In genomic region chr16:81376880-81377279, GRCh38 we compare ENCODE assay signal across 17 cellular contexts.
DNase-seq lines count a peak whose midpoint lies in the region; ATAC-seq lines count a peak whose summit lies in the region.
"Had no signal": no experiment of that assay in that cellular context is flagged by ENCODE, and none has a peak within 500 bp of the region (broad histone marks: within the 10 kb centered on the region; RNA-seq: fewer than 3 reads in every experiment).

No MANE protein-coding gene starts in this region.

- H3K4me3 Mint-ChIP-seq in natural killer cell treated with Interleukin-12 subunit alpha and Interleukin-12 subunit beta and Interleukin-15 and Interleukin-18, amount 100 ng/mL, for 72 hours, result no peak overlapping the region
- H3K4me3 Mint-ChIP-seq: activated CD8-positive, alpha-beta memory T cell treated with anti-CD3 and anti-CD28 coated beads, Interleukin-2, amount 10 ng/mL, durations not matched to agents 7 days and 5 days had no signal

- DNase-seq in activated T-cell treated with anti-CD3 and anti-CD28 coated beads for 24 hours (ENCODE audit: low read depth), result peak; percentile 8
- DNase-seq in activated T-cell treated with anti-CD3 and anti-CD28 coated beads for 4 hours, result no peak
- DNase-seq in NCI-H69 (lab: John Stamatoyannopoulos, UW), result peak; percentile 5
- peak; percentile 83 for DNase-seq in dermis blood vessel endothelial cell
- peak; percentile 31 for DNase-seq in stimulated activated CD4-positive, alpha-beta T cell treated with anti-CD3 and anti-CD28 coated beads, Interleukin-4, amount 100 ng/mL, for 1 hour
- DNase-seq in NCI-H526 treated with DMSO at 0.1 percent for 48 hours (lab: John Stamatoyannopoulos, UW), result no peak
- no peak for DNase-seq in natural killer cell treated with Interleukin-12 subunit alpha and Interleukin-12 subunit beta and Interleukin-15 and Interleukin-18, amount 100 ng/mL, for 72 hours (ENCODE audit: low spot score)
- DNase-seq: activated CD8-positive, alpha-beta memory T cell treated with anti-CD3 and anti-CD28 coated beads, Interleukin-2, amount 10 ng/mL, durations not matched to agents 7 days and 5 days; AML-193; DND-41; effector memory CD4-positive, alpha-beta T cell; left colon; MM.1S; NCI-H2227 treated with DMSO at 0.1 percent for 48 hours; stimulated activated naive CD4-positive, alpha-beta T cell treated with Interleukin-2 at 50 U/mL for 16 hours had no signal

- H3K36me3 Mint-ChIP-seq in natural killer cell treated with Interleukin-12 subunit alpha and Interleukin-12 subunit beta and Interleukin-15 and Interleukin-18, amount 100 ng/mL, for 72 hours, result peaks cover 6% of the 10 kb centered on the region

- H3K27ac Mint-ChIP-seq in natural killer cell treated with Interleukin-12 subunit alpha and Interleukin-12 subunit beta and Interleukin-15 and Interleukin-18, amount 100 ng/mL, for 72 hours, result no peak overlapping the region
- H3K27ac Mint-ChIP-seq: activated CD8-positive, alpha-beta memory T cell treated with anti-CD3 and anti-CD28 coated beads, Interleukin-2, amount 10 ng/mL, durations not matched to agents 7 days and 5 days had no signal

- ATAC-seq in natural killer cell treated with Interleukin-12 subunit alpha and Interleukin-12 subunit beta and Interleukin-15 and Interleukin-18, amount 100 ng/mL, for 72 hours, result no peak
- ATAC-seq in HG03432 (IDR thresholded peaks at IDR 0.05; ENCODE audit: unreplicated experiment), result no peak
- ATAC-seq: activated CD8-positive, alpha-beta memory T cell treated with anti-CD3 and anti-CD28 coated beads, Interleukin-2, amount 10 ng/mL, durations not matched to agents 7 days and 5 days; GM12878; left colon had no signal

- no peaks in the 10 kb centered on the region for H3K9me3 Mint-ChIP-seq in natural killer cell treated with Interleukin-12 subunit alpha and Interleukin-12 subunit beta and Interleukin-15 and Interleukin-18, amount 100 ng/mL, for 72 hours

- H3K4me1 Mint-ChIP-seq in natural killer cell treated with Interleukin-12 subunit alpha and Interleukin-12 subunit beta and Interleukin-15 and Interleukin-18, amount 100 ng/mL, for 72 hours (ENCODE audit: low read depth in 2 of 2), result no peaks in the 10 kb centered on the region
- H3K4me1 Mint-ChIP-seq: activated CD8-positive, alpha-beta memory T cell treated with anti-CD3 and anti-CD28 coated beads, Interleukin-2, amount 10 ng/mL, durations not matched to agents 7 days and 5 days had no signal

- H3K27me3 Mint-ChIP-seq in natural killer cell treated with Interleukin-12 subunit alpha and Interleukin-12 subunit beta and Interleukin-15 and Interleukin-18, amount 100 ng/mL, for 72 hours, result no peaks in the 10 kb centered on the region
- H3K27me3 Mint-ChIP-seq: activated CD8-positive, alpha-beta memory T cell treated with anti-CD3 and anti-CD28 coated beads, Interleukin-2, amount 10 ng/mL, durations not matched to agents 7 days and 5 days had no signal

Comparison
In these comparisons a context has a peak if more than half of its experiments do, and no peak if none do; other contexts are left out.
1. DNase-seq: peak in activated T-cell treated with anti-CD3 and anti-CD28 coated beads for 24 hours (single experiment), NCI-H69 (single experiment), dermis blood vessel endothelial cell (single experiment) and stimulated activated CD4-positive, alpha-beta T cell treated with anti-CD3 and anti-CD28 coated beads, Interleukin-4, amount 100 ng/mL, for 1 hour (single experiment); none in activated T-cell treated with anti-CD3 and anti-CD28 coated beads for 4 hours (single experiment), NCI-H526 treated with DMSO at 0.1 percent for 48 hours (single experiment) and natural killer cell treated with Interleukin-12 subunit alpha and Interleukin-12 subunit beta and Interleukin-15 and Interleukin-18, amount 100 ng/mL, for 72 hours (single experiment).